2 cellular contexts compared by ENCODE assay signal in the genomic region with DNA sequence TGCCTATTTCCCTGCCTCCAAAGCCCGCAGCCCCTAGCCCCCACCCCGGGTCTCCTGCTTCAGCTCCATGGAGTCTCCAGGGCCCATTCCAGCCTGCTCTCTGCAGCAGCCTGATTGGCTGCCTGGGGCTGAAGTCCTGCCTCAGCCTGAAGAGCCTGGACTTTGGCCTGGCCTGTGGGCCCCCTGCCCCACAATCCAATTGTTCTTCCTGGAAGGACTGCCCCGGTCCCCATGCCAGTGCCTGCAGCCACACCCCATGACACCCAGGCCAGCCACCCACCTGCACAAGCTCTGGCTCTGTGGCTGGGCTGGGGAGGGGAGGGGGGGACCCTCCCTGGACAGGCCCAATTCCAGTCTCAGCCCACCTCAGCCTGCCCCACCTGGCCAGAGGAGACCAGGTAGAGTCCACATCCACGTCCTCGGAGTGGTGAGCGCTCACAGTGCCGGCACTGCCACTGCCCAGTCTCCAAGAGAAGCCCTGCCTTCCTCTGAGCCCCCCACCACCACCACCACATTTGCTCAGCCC.
TF ChIP-seq lines count a peak whose summit lies in the region.

No MANE protein-coding gene starts in this region.

TF ChIP-seq in SK-N-SH, 30 proteins besides CTCF, POLR2A, EP300 and RAD21 (continued from another document):
- TF ChIP-seq CHD2 (IDR thresholded peaks at IDR 0.05; ENCODE audit: low read length, partially characterized antibody), result no peak
- no peak for TF ChIP-seq FOSL2 (IDR thresholded peaks at IDR 0.05; ENCODE audit: borderline replicate concordance, low read depth)
- no peak for TF ChIP-seq GATA2 (CRISPR knock-in tag; IDR thresholded peaks at IDR 0.05)
- no peak for TF ChIP-seq GABPA (IDR thresholded peaks at IDR 0.05; ENCODE audit: low read depth)
- TF ChIP-seq, protein P1, sequence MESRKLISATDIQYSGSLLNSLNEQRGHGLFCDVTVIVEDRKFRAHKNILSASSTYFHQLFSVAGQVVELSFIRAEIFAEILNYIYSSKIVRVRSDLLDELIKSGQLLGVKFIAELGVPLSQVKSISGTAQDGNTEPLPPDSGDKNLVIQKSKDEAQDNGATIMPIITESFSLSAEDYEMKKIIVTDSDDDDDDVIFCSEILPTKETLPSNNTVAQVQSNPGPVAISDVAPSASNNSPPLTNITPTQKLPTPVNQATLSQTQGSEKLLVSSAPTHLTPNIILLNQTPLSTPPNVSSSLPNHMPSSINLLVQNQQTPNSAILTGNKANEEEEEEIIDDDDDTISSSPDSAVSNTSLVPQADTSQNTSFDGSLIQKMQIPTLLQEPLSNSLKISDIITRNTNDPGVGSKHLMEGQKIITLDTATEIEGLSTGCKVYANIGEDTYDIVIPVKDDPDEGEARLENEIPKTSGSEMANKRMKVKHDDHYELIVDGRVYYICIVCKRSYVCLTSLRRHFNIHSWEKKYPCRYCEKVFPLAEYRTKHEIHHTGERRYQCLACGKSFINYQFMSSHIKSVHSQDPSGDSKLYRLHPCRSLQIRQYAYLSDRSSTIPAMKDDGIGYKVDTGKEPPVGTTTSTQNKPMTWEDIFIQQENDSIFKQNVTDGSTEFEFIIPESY (IDR thresholded peaks at IDR 0.05; ENCODE audit: borderline replicate concordance, low read depth), result no peak
- TF ChIP-seq, protein P2, sequence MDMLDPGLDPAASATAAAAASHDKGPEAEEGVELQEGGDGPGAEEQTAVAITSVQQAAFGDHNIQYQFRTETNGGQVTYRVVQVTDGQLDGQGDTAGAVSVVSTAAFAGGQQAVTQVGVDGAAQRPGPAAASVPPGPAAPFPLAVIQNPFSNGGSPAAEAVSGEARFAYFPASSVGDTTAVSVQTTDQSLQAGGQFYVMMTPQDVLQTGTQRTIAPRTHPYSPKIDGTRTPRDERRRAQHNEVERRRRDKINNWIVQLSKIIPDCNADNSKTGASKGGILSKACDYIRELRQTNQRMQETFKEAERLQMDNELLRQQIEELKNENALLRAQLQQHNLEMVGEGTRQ (IDR thresholded peaks at IDR 0.05; ENCODE audit: borderline replicate concordance, low read depth, low read length), result no peak
- TF ChIP-seq FOXJ3 (CRISPR knock-in tag; IDR thresholded peaks at IDR 0.05), result no peak
- TF ChIP-seq NFIC (IDR thresholded peaks at IDR 0.05; ENCODE audit: borderline replicate concordance), result no peak
- TF ChIP-seq EZH2phosphoT487 (IDR thresholded peaks at IDR 0.05; ENCODE audit: borderline replicate concordance, low read depth), result no peak

TF ChIP-seq in SK-N-SH treated with all-trans-retinoic acid at 6 μM for 48 hours, 23 proteins besides CTCF, POLR2A, EP300 and RAD21 (continued from another document):
- no peak for TF ChIP-seq CSRNP3 (CRISPR knock-in tag; IDR thresholded peaks at IDR 0.05)
- no peak for TF ChIP-seq PPARA (CRISPR knock-in tag; IDR thresholded peaks at IDR 0.05; ENCODE audit: borderline replicate concordance)
- TF ChIP-seq ZFP3 (CRISPR knock-in tag; IDR thresholded peaks at IDR 0.05), result no peak
